Comparison of ENCODE assay signal across 16 cellular contexts in the genomic region with DNA sequence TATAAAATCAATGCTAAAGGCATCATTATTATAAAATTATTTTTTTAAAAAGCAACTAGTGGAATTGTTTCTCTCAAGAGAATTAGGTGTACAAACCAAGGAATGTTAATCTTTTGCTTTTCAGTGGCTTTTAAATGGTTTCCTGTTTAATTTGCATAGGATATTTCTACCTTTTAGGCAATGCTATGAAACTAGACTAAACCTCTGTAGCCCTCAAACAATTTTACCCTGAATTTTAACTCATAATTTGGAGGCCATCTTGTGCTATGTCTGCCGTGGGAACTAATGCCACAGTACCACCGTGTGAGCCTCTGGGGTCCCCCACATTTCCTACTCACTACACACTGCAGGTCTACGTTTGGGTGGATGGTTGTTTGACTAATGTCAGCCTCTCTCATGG.
"Had no signal": no experiment of that assay in that cellular context is flagged by ENCODE, and none has a peak within 500 bp of the region (broad histone marks: within the 10 kb centered on the region; RNA-seq: fewer than 3 reads in every experiment).

No MANE protein-coding gene starts in this region.

- H3K27ac ChIP-seq: parathyroid adenoma, vagina had no signal

- H3K27me3 ChIP-seq: brain microvascular endothelial cell, tibial nerve, vagina had no signal

- DNase-seq: activated B cell treated with CpG ODN at 0.5 μM for 24 hours; activated CD4-positive, alpha-beta memory T cell treated with anti-CD3 and anti-CD28 coated beads, Interleukin-2, amount 10 ng/mL, durations not matched to agents 7 days and 5 days; activated CD4-positive, alpha-beta T cell treated with anti-CD3 and anti-CD28 coated beads for 4 hours; activated naive CD4-positive, alpha-beta T cell treated with anti-CD3 and anti-CD28 coated beads for 36 hours; activated T-cell treated with anti-CD3 and anti-CD28 coated beads, Interleukin-2, amount 50 U/mL, for 24 hours; brain microvascular endothelial cell; cortex of kidney; effector CD4-positive, alpha-beta T cell; naive thymus-derived CD4-positive, alpha-beta T cell; stimulated activated CD4-positive, alpha-beta T cell treated with anti-CD3 and anti-CD28 coated beads, Interleukin-4, amount 100 ng/mL, for 24 hours; stimulated activated naive B cell treated with anti-CD40 and anti-IgM and Interleukin-4, amounts not matched to agents 10 μg/mL and 1 μg/mL and 100 μg/mL, for 72 hours had no signal

- ATAC-seq: esophagus mucosa; naive thymus-derived CD4-positive, alpha-beta T cell; sciatic nerve; stimulated activated naive B cell treated with anti-CD40 and anti-IgM and Interleukin-4, amounts not matched to agents 10 μg/mL and 1 μg/mL and 100 μg/mL, for 72 hours had no signal

- H3K4me3 ChIP-seq: tibial nerve, vagina had no signal

- H3K36me3 ChIP-seq: brain microvascular endothelial cell, tibial nerve, vagina had no signal

- H3K9me3 ChIP-seq: tibial nerve, vagina had no signal

- H2AFZ ChIP-seq: parathyroid adenoma had no signal

- H3K9ac ChIP-seq: parathyroid adenoma had no signal
